Comparison of ENCODE assay signal across 8 cellular contexts in genomic region chr12:122499991-122500684, GRCh38. TPM values are rescaled to one million over a fixed set of nuclear protein-coding genes. Genes with fewer than 3 reads are reported as not detected.
DNase-seq lines count a peak whose midpoint lies in the region; TF ChIP-seq lines count a peak whose summit lies in the region.

No MANE protein-coding gene starts in this region.

- H3K4me3 Mint-ChIP-seq in HFFc6 = peak overlapping the region; percentile 94

- H3K4me3 ChIP-seq in astrocyte of the spinal cord (ENCODE audit: low read depth, low read length) (peak overlapping the region; percentile 68), iPS-11a (ENCODE audit: low read depth, low read length) (peak overlapping the region; percentile 100), skeletal muscle cell (ENCODE audit: low read depth, low read length) (peak overlapping the region; percentile 87)

- H3K9me3 Mint-ChIP-seq in HFFc6 = no peaks in the 10 kb centered on the region

- 0 out of 2 replicates have a peak, but pooled peaks have one; percentile 8 for TF ChIP-seq CTCF in HFFc6 (IDR thresholded peaks at IDR 0.05)
- no peak for TF ChIP-seq CTCF in astrocyte of the spinal cord (IDR thresholded peaks at IDR 0.05; ENCODE audit: low read depth, low read length)

- peaks cover 27% of the 10 kb centered on the region for H3K4me1 Mint-ChIP-seq in HFFc6 (ENCODE audit: low read depth)

- peaks cover 7% of the 10 kb centered on the region for H3K27me3 Mint-ChIP-seq in HFFc6 (ENCODE audit: insufficient read depth)

- peak overlapping the region; percentile 99 for H3K27ac Mint-ChIP-seq in HFFc6

- peaks cover 31% of the 10 kb centered on the region for H3K36me3 Mint-ChIP-seq in HFFc6 (ENCODE audit: low read depth)

- in situ Hi-C loops in astrocyte of the spinal cord (cut with HindIII; ENCODE audit: low sequenced_read_pairs) = no loop called here

- DNase-seq in GM04504 (ENCODE audit: low read depth) (peak; percentile 41), HFFc6 (peak; percentile 48), NCI-H1048 (lab: John Stamatoyannopoulos, UW) (peak; percentile 36), T follicular helper cell (ENCODE audit: low read depth) (peak; percentile 10), astrocyte of the spinal cord (ENCODE audit: low read depth, low spot score) (peak; percentile 74), skeletal muscle cell (ENCODE audit: low read depth) (no peak), SK-N-DZ (ENCODE audit: low spot score) (no peak)

RNA-seq across cellular contexts. Expression of gene ZCCHC8, which starts 0.6 kb away (rescaled TPM):
- total RNA-seq in HFFc6 (2021; fragmentation: NEBNext Ultra II Directional; extraction: Animal tissue kit (Norgen Biotek cat#: 25700)) = 10 to 100 TPM in 5 of 6 experiments, 1 to 10 TPM in 1; 9.7 to 13.1 (median 11.4) TPM
- polyA plus RNA-seq in SK-N-DZ (2014; cell fraction: cytosol; rRNA removed) = 32.5 and 33.7 TPM in 2 replicates
- polyA plus RNA-seq in SK-N-DZ (2014; cell fraction: nucleus; rRNA removed) = 66.5 and 82.5 TPM in 2 replicates

RNA-seq across cellular contexts. Expression of gene RSRC2, which starts 26.6 kb away (rescaled TPM):
- total RNA-seq in HFFc6 (2021; fragmentation: NEBNext Ultra II Directional; extraction: Animal tissue kit (Norgen Biotek cat#: 25700)) = 10 to 100 TPM; 38.7 to 52.7 (median 44.2) TPM
- 85.3 and 94.9 TPM in 2 replicates for polyA plus RNA-seq in SK-N-DZ (2014; cell fraction: cytosol; rRNA removed)
- polyA plus RNA-seq in SK-N-DZ (2014; cell fraction: nucleus; rRNA removed) = 340 and 346 TPM in 2 replicates

RNA-seq across cellular contexts. Expression of gene KNTC1, which starts 26.9 kb away (rescaled TPM):
- 10 to 100 TPM; 11.7 to 25.0 (median 19.6) TPM for total RNA-seq in HFFc6 (2021; fragmentation: NEBNext Ultra II Directional; extraction: Animal tissue kit (Norgen Biotek cat#: 25700))
- 129 and 169 TPM in 2 replicates for polyA plus RNA-seq in SK-N-DZ (2014; cell fraction: cytosol; rRNA removed)
- 491 and 641 TPM in 2 replicates for polyA plus RNA-seq in SK-N-DZ (2014; cell fraction: nucleus; rRNA removed)

Comparison
In these comparisons a context has a peak if more than half of its experiments do, and no peak if none do; other contexts are left out.
1. DNase-seq: peak in GM04504 (single experiment), HFFc6 (single experiment), NCI-H1048 (single experiment), T follicular helper cell (single experiment) and astrocyte of the spinal cord (single experiment); none in skeletal muscle cell (single experiment) and SK-N-DZ (single experiment).
2. Peak in every context shown above with its lines, with median percentiles within 50 percentile points of each other: H3K4me3 ChIP-seq.